ENCODE assay signal across 1 cellular context in genomic region chr12:69948874-69949273, GRCh38.
TF ChIP-seq lines count a peak whose summit lies in the region.

No MANE protein-coding gene starts in this region.

TF ChIP-seq in H1, 55 proteins besides CTCF, POLR2A, EP300 and RAD21 (continued from another document):
- no peak for TF ChIP-seq CHD7 (IDR thresholded peaks at IDR 0.05; ENCODE audit: insufficient replicate concordance, low read length)
- TF ChIP-seq HDAC2 (IDR thresholded peaks at IDR 0.05; ENCODE audit: borderline replicate concordance in 1 of 2, low read depth in 2 of 2, low read length in 2 of 2) = no peak
- no peak for TF ChIP-seq NRF1 (IDR thresholded peaks at IDR 0.05; ENCODE audit: low read depth, low read length)
- TF ChIP-seq SIRT6 (IDR thresholded peaks at IDR 0.05; ENCODE audit: low read length) = no peak
- no peak for TF ChIP-seq TBP (IDR thresholded peaks at IDR 0.05; ENCODE audit: low read depth, low read length)
- TF ChIP-seq KDM4A (IDR thresholded peaks at IDR 0.05; ENCODE audit: low read depth, low read length, severe bottlenecking) = no peak
- no peak for TF ChIP-seq RFX5 (IDR thresholded peaks at IDR 0.05; ENCODE audit: borderline replicate concordance, low read depth, low read length)
- no peak for TF ChIP-seq FOSL1 (IDR thresholded peaks at IDR 0.05; ENCODE audit: insufficient read depth, low read depth, low read length)
TF ChIP-seq in H1: peak in this region for 0.
